11 cellular contexts compared by ENCODE assay signal in genomic region chr16:81522141-81522701, GRCh38.
DNase-seq lines count a peak whose midpoint lies in the region; ATAC-seq, FAIRE-seq and TF ChIP-seq lines count a peak whose summit lies in the region.
"Had no signal": no experiment of that assay in that cellular context is flagged by ENCODE, and none has a peak within 500 bp of the region (broad histone marks: within the 10 kb centered on the region; RNA-seq: fewer than 3 reads in every experiment).

No MANE protein-coding gene starts in this region.

- H3K4me2 ChIP-seq in Karpas-422 (ENCODE audit: low read depth, low read length, poor library complexity, severe bottlenecking): no peak overlapping the region

- peak; percentile 19 to 57 (median 39) for ATAC-seq in natural killer cell
- no peak for ATAC-seq in HG02623 (IDR thresholded peaks at IDR 0.05; ENCODE audit: unreplicated experiment)
- ATAC-seq in GM18907 (IDR thresholded peaks at IDR 0.05; ENCODE audit: unreplicated experiment): no peak
- ATAC-seq: right lobe of liver had no signal

- H3K4me3 Mint-ChIP-seq in natural killer cell: peak overlapping the region; percentile 85

- TF ChIP-seq CTCF in bronchial epithelial cell (IDR thresholded peaks at IDR 0.05; ENCODE audit: insufficient read depth, low read length, severe bottlenecking) (no peak), natural killer cell (IDR thresholded peaks at IDR 0.05) (no peak)

- no peaks in the 10 kb centered on the region for H3K4me1 ChIP-seq in Karpas-422 (ENCODE audit: low read length)

- H3K27me3 ChIP-seq in Karpas-422 (ENCODE audit: low read length) (no peaks in the 10 kb centered on the region), bronchial epithelial cell (ENCODE audit: control insufficient read depth, insufficient read depth, low read length) (no peaks in the 10 kb centered on the region)
- H3K27me3 ChIP-seq: ascending aorta, right lobe of liver had no signal

- no peaks in the 10 kb centered on the region for H3K9me3 Mint-ChIP-seq in natural killer cell

- intact Hi-C loops in natural killer cell (cut with micrococcal nuclease): loop anchor here (5.0 kb wide), 2 partner anchors 35 to 310 kb away; no protein-coding TSS in a partner anchor

- no peaks in the 10 kb centered on the region for H3K27me3 Mint-ChIP-seq in natural killer cell (ENCODE audit: low read depth in 2 of 2)

- no peak overlapping the region for H3K27ac ChIP-seq in Karpas-422 (ENCODE audit: low read length)
- H3K27ac ChIP-seq: ascending aorta, right lobe of liver had no signal

- H3K79me2 ChIP-seq in Karpas-422 (ENCODE audit: low read length): no peaks in the 10 kb centered on the region

- no peak overlapping the region for H2AFZ ChIP-seq in Karpas-422 (ENCODE audit: low read length)

- H3K36me3 Mint-ChIP-seq in natural killer cell: no peaks in the 10 kb centered on the region

- H3K4me1 Mint-ChIP-seq in natural killer cell: peaks cover 71 to 72% of the 10 kb centered on the region in 2 donors

- H3K4me3 ChIP-seq in Karpas-422 (ENCODE audit: low read length) (no peak overlapping the region), bronchial epithelial cell (ENCODE audit: low read depth, low read length) (no peak overlapping the region)
- H3K4me3 ChIP-seq: ascending aorta, right lobe of liver had no signal

- FAIRE-seq in bronchial epithelial cell (lab: Jason Lieb, UNC) (no peak), GM12892 (lab: Jason Lieb, UNC) (no peak)
- FAIRE-seq: A204.1 had no signal

- TF ChIP-seq POLR2A in GM12892 (IDR thresholded peaks at IDR 0.05; ENCODE audit: low read depth, low read length): no peak

- H3K27ac Mint-ChIP-seq in natural killer cell: peak overlapping the region; percentile 96 to 100

- no peaks in the 10 kb centered on the region for H3K9me3 ChIP-seq in Karpas-422 (ENCODE audit: low read length)
- H3K9me3 ChIP-seq: ascending aorta, right lobe of liver had no signal

- peak; percentile 10 for DNase-seq in NCI-H146 (lab: John Stamatoyannopoulos, UW)
- no peak for DNase-seq in NCI-H146 treated with DMSO at 0.1 percent for 48 hours (lab: John Stamatoyannopoulos, UW; ENCODE audit: unreplicated experiment)
- DNase-seq in Karpas-422: peak; percentile 63
- DNase-seq in bronchial epithelial cell (ENCODE audit: low read depth): peak; percentile 42
- peak; percentile 48 for DNase-seq in natural killer cell
- no peak for DNase-seq in GM12892 (ENCODE audit: insufficient read length)

- H3K36me3 ChIP-seq in Karpas-422 (ENCODE audit: insufficient read depth, low read length): no peaks in the 10 kb centered on the region
- H3K36me3 ChIP-seq in bronchial epithelial cell (ENCODE audit: control insufficient read depth, insufficient read depth, low read length): peaks cover 3% of the 10 kb centered on the region
- H3K36me3 ChIP-seq: ascending aorta, right lobe of liver had no signal

- H3K9me2 ChIP-seq in Karpas-422 (replicated peaks; ENCODE audit: insufficient read depth, low read length): no peaks in the 10 kb centered on the region

- no peak overlapping the region for H3K9ac ChIP-seq in Karpas-422 (ENCODE audit: low read length)

- H4K20me1 ChIP-seq in Karpas-422 (ENCODE audit: insufficient read depth, low read depth, low read length): peaks cover 45% of the 10 kb centered on the region

Comparison
In these comparisons a context has a peak if more than half of its experiments do, and no peak if none do; other contexts are left out.
1. DNase-seq: peak in NCI-H146 (single experiment), Karpas-422 (single experiment), bronchial epithelial cell (single experiment) and natural killer cell (single experiment); none in NCI-H146 treated with DMSO at 0.1 percent for 48 hours (single experiment) and GM12892 (single experiment).
2. ATAC-seq: peak in natural killer cell (3 of 3); none in HG02623 (single experiment) and GM18907 (single experiment).